Comparison of ENCODE assay signal across 21 cellular contexts in the genomic region with DNA sequence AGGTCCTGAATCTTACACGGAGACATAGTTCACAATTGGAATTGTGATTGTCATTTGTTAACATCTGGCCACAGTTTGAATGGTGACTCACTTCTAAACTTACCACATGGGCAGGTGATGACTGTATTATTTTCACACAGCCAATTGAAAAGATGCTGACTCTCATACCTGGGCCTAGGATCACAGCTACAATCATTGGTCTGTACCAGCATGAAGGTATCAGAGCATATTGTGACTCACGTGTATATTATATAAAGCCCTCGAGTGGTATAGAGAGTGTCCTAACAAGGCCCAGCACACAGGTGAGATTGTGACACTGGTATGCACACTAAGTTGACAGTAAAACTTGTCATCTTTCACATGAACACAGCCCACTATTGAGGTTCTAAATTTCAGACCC. TPM values are rescaled to one million over a fixed set of nuclear protein-coding genes. Genes with fewer than 3 reads are reported as not detected.
A peak's percentile ranks its signal among the peaks of the same experiment; 100 is the strongest.
DNase-seq lines count a peak whose midpoint lies in the region; ATAC-seq and TF ChIP-seq lines count a peak whose summit lies in the region.
"Had no signal": no experiment of that assay in that cellular context is flagged by ENCODE, and none has a peak within 500 bp of the region (broad histone marks: within the 10 kb centered on the region; RNA-seq: fewer than 3 reads in every experiment).

No MANE protein-coding gene starts in this region.

- no peaks in the 10 kb centered on the region for H3K27me3 ChIP-seq in neutrophil
- no peaks in the 10 kb centered on the region for H3K27me3 ChIP-seq in CD8-positive, alpha-beta memory T cell (ENCODE audit: insufficient read depth, low read length, poor library complexity, severe bottlenecking)
- H3K27me3 ChIP-seq: SJSA1 had no signal

- H3K4me3 ChIP-seq in neutrophil (ENCODE audit: low read depth in 1 of 2, low read length in 1 of 2): no peak overlapping the region
- H3K4me3 ChIP-seq in CD8-positive, alpha-beta memory T cell (ENCODE audit: low read length): no peak overlapping the region
- H3K4me3 ChIP-seq: GM23338, PC-9, SJSA1 had no signal

- TF ChIP-seq CTCF in neutrophil (IDR thresholded peaks at IDR 0.05): no peak

- intact Hi-C loops in activated CD4-positive, alpha-beta T cell treated with anti-CD3 and anti-CD28 coated beads for 36 hours (cut with DNase I, micrococcal nuclease): no loop called here

- H3K27ac ChIP-seq in neutrophil: peak overlapping the region; percentile 77
- H3K27ac ChIP-seq in CD8-positive, alpha-beta memory T cell (ENCODE audit: low read depth, low read length): no peak overlapping the region
- H3K27ac ChIP-seq: PC-9, SJSA1 had no signal

- H3K4me1 ChIP-seq in neutrophil (ENCODE audit: control insufficient read depth in 1 of 2, insufficient read depth in 1 of 2, low read depth in 1 of 2, low read length in 1 of 2): peaks cover 19 to 29% of the 10 kb centered on the region in 2 experiments
- H3K4me1 ChIP-seq in CD8-positive, alpha-beta memory T cell (ENCODE audit: insufficient read depth, low read length): no peaks in the 10 kb centered on the region
- H3K4me1 ChIP-seq: SJSA1 had no signal

- H3K36me3 Mint-ChIP-seq in activated CD4-positive, alpha-beta T cell treated with anti-CD3 and anti-CD28 coated beads for 36 hours (ENCODE audit: low read depth): peaks cover 6% of the 10 kb centered on the region
- peaks cover 0 to 6% (median 2%) of the 10 kb centered on the region in 3 donors for H3K36me3 Mint-ChIP-seq in CD8-positive, alpha-beta memory T cell

- peaks cover 3% of the 10 kb centered on the region for H3K4me1 Mint-ChIP-seq in activated CD4-positive, alpha-beta T cell treated with anti-CD3 and anti-CD28 coated beads for 36 hours
- H3K4me1 Mint-ChIP-seq in stimulated activated naive CD8-positive, alpha-beta T cell treated with anti-CD3 and anti-CD28 coated beads, Interleukin-15, amount 100 ng/mL, for 72 hours: no peaks in the 10 kb centered on the region
- peaks cover 4 to 5% (median 5%) of the 10 kb centered on the region in 3 donors for H3K4me1 Mint-ChIP-seq in CD8-positive, alpha-beta memory T cell
- H3K4me1 Mint-ChIP-seq: GM23338, H9 had no signal

- CTCF ChIA-PET in activated CD4-positive, alpha-beta T cell treated with anti-CD3 and anti-CD28 coated beads for 36 hours (lab: Charles Lee): no interaction called here
- CTCF ChIA-PET in CD8-positive, alpha-beta memory T cell (lab: Charles Lee): no interaction called here

- no peak overlapping the region for H3K4me3 Mint-ChIP-seq in activated CD4-positive, alpha-beta T cell treated with anti-CD3 and anti-CD28 coated beads for 36 hours
- no peak overlapping the region for H3K4me3 Mint-ChIP-seq in stimulated activated naive CD8-positive, alpha-beta T cell treated with anti-CD3 and anti-CD28 coated beads, Interleukin-15, amount 100 ng/mL, for 72 hours
- H3K4me3 Mint-ChIP-seq in CD8-positive, alpha-beta memory T cell: no peak overlapping the region
- H3K4me3 Mint-ChIP-seq: CD4-positive, CD25-positive, alpha-beta regulatory T cell; GM23338; H9 had no signal

- no peaks in the 10 kb centered on the region for H3K27me3 Mint-ChIP-seq in activated CD4-positive, alpha-beta T cell treated with anti-CD3 and anti-CD28 coated beads for 36 hours
- no peaks in the 10 kb centered on the region for H3K27me3 Mint-ChIP-seq in stimulated activated naive CD8-positive, alpha-beta T cell treated with anti-CD3 and anti-CD28 coated beads, Interleukin-15, amount 100 ng/mL, for 72 hours
- H3K27me3 Mint-ChIP-seq in CD8-positive, alpha-beta memory T cell: no peaks in the 10 kb centered on the region
- H3K27me3 Mint-ChIP-seq: CD4-positive, CD25-positive, alpha-beta regulatory T cell had no signal

- H3K36me3 ChIP-seq in neutrophil: no peaks in the 10 kb centered on the region
- no peaks in the 10 kb centered on the region for H3K36me3 ChIP-seq in CD8-positive, alpha-beta memory T cell (ENCODE audit: insufficient read depth, low read length)
- H3K36me3 ChIP-seq: SJSA1 had no signal

- H3K9me3 Mint-ChIP-seq in activated CD4-positive, alpha-beta T cell treated with anti-CD3 and anti-CD28 coated beads for 36 hours (ENCODE audit: low read depth): peaks cover 7% of the 10 kb centered on the region
- peaks cover 6 to 10% of the 10 kb centered on the region in 2 donors for H3K9me3 Mint-ChIP-seq in stimulated activated naive CD8-positive, alpha-beta T cell treated with anti-CD3 and anti-CD28 coated beads, Interleukin-15, amount 100 ng/mL, for 72 hours
- H3K9me3 Mint-ChIP-seq in CD8-positive, alpha-beta memory T cell: peaks cover 0 to 5% (median 0%) of the 10 kb centered on the region in 5 donors

- POLR2A ChIA-PET in activated CD4-positive, alpha-beta T cell treated with anti-CD3 and anti-CD28 coated beads for 36 hours (lab: Charles Lee): no interaction called here
- POLR2A ChIA-PET in CD8-positive, alpha-beta memory T cell (lab: Charles Lee): no interaction called here

- H3K9me3 ChIP-seq in neutrophil: no peaks in the 10 kb centered on the region
- H3K9me3 ChIP-seq in CD8-positive, alpha-beta memory T cell (ENCODE audit: low read length): no peaks in the 10 kb centered on the region

- no peak for DNase-seq in activated CD4-positive, alpha-beta T cell treated with anti-CD3 and anti-CD28 coated beads for 36 hours
- no peak for DNase-seq in activated CD4-positive, alpha-beta T cell treated with anti-CD3 and anti-CD28 coated beads for 1 hour
- no peak for DNase-seq in stimulated activated naive CD8-positive, alpha-beta T cell treated with anti-CD3 and anti-CD28 coated beads, Interleukin-15, amount 100 ng/mL, for 72 hours
- DNase-seq in stimulated activated naive CD8-positive, alpha-beta T cell treated with anti-CD3 and anti-CD28 coated beads, Interleukin-15, Interleukin-2, amounts not matched to agents 100 U/mL and 50 U/mL, for 24 hours: no peak
- DNase-seq in KG1 (lab: John Stamatoyannopoulos, UW) (no peak), SHP77 (lab: John Stamatoyannopoulos, UW) (no peak)
- no peak for DNase-seq in CD8-positive, alpha-beta memory T cell
- DNase-seq: CD4-positive, CD25-positive, alpha-beta regulatory T cell; H9; KBM-7; NCI-H1048; NCI-H1417; NCI-H1694; NCI-H2081; NCI-H2227 treated with DMSO at 0.1 percent for 48 hours; NCI-H526 treated with DMSO at 0.1 percent for 48 hours; PC-9 had no signal

- H3K27ac Mint-ChIP-seq in activated CD4-positive, alpha-beta T cell treated with anti-CD3 and anti-CD28 coated beads for 36 hours: no peak overlapping the region
- no peak overlapping the region for H3K27ac Mint-ChIP-seq in stimulated activated naive CD8-positive, alpha-beta T cell treated with anti-CD3 and anti-CD28 coated beads, Interleukin-15, amount 100 ng/mL, for 72 hours
- H3K27ac Mint-ChIP-seq in CD8-positive, alpha-beta memory T cell: peak overlapping the region in 1 of 8 donors; percentile 6
- H3K27ac Mint-ChIP-seq: CD4-positive, CD25-positive, alpha-beta regulatory T cell; GM23338; H9 had no signal

- peak; percentile 36 for ATAC-seq in activated CD4-positive, alpha-beta T cell treated with anti-CD3 and anti-CD28 coated beads for 36 hours
- ATAC-seq in stimulated activated naive CD8-positive, alpha-beta T cell treated with anti-CD3 and anti-CD28 coated beads, Interleukin-15, amount 100 ng/mL, for 72 hours: peak; percentile 68
- ATAC-seq in stimulated activated naive CD8-positive, alpha-beta T cell treated with anti-CD3 and anti-CD28 coated beads, Interleukin-15, Interleukin-2, amounts not matched to agents 100 U/mL and 50 U/mL, for 24 hours: no peak
- ATAC-seq: GM23338, Right ventricle myocardium inferior had no signal

RNA-seq across cellular contexts. Expression of a gene that starts 9.4 kb away (rescaled TPM):
- 10 to 100 TPM; 16.5 to 19.7 TPM for total RNA-seq in activated CD4-positive, alpha-beta T cell treated with anti-CD3 and anti-CD28 coated beads for 36 hours
- total RNA-seq in CD8-positive, alpha-beta memory T cell: 10 to 100 TPM; 13.5 to 14.2 TPM
- 9.9 TPM for polyA plus RNA-seq in CD8-positive, alpha-beta memory T cell
